In genomic region chr9:107105784-107106183, GRCh38 we compare ENCODE assay signal across 25 cellular contexts.
"Had no signal": no experiment of that assay in that cellular context is flagged by ENCODE, and none has a peak within 500 bp of the region (broad histone marks: within the 10 kb centered on the region; RNA-seq: fewer than 3 reads in every experiment).

No MANE protein-coding gene starts in this region.

- H3K4me1 ChIP-seq: foreskin keratinocyte, heart left ventricle, suprapubic skin, tibial artery had no signal

- DNase-seq: activated CD4-positive, alpha-beta memory T cell treated with anti-CD3 and anti-CD28 coated beads for 36 hours; activated CD4-positive, alpha-beta T cell treated with anti-CD3 and anti-CD28 coated beads, Interleukin-2, amount 10 ng/mL, durations not matched to agents 24 days and 14 days; activated CD4-positive, CD25-positive, alpha-beta regulatory T cell treated with anti-CD3 and anti-CD28 coated beads, Interleukin-2, amount 50 U/mL, for 72 hours; activated CD8-positive, alpha-beta memory T cell treated with anti-CD3 and anti-CD28 coated beads, Interleukin-2, amount 50 U/mL, for 4 hours; activated gamma-delta T cell treated with Interleukin-2 at 50 U/mL for 16 hours; activated naive CD4-positive, alpha-beta T cell treated with anti-CD3 and anti-CD28 coated beads, Interleukin-2, amount 50 U/mL, for 16 hours; activated T-cell treated with anti-CD3 and anti-CD28 coated beads, Interleukin-2, amount 50 U/mL, for 1 hour; amniotic stem cell; brain microvascular endothelial cell; caudate nucleus; endodermal cell; foreskin keratinocyte; heart left ventricle; hypothalamus; immature natural killer cell; kidney; naive thymus-derived CD4-positive, alpha-beta T cell; occipital lobe; right cardiac atrium; stimulated activated naive CD4-positive, alpha-beta T cell; T1000; tibial artery had no signal

- H3K9me3 ChIP-seq: heart left ventricle, suprapubic skin, tibial artery had no signal

- H3K4me3 ChIP-seq: heart left ventricle, neural progenitor cell, suprapubic skin, tibial artery had no signal

- H3K36me3 ChIP-seq: brain microvascular endothelial cell, heart left ventricle, neural progenitor cell, suprapubic skin, tibial artery had no signal

- H3K27me3 ChIP-seq: brain microvascular endothelial cell, neural progenitor cell, tibial artery had no signal

- ATAC-seq: esophagus mucosa; foreskin keratinocyte; heart left ventricle; naive thymus-derived CD4-positive, alpha-beta T cell; right cardiac atrium had no signal
